ENCODE assay signal across 1 cellular context in genomic region chr18:9079863-9080528, GRCh38.
TF ChIP-seq lines count a peak whose summit lies in the region.

No MANE protein-coding gene starts in this region.

TF ChIP-seq in WTC11, 78 proteins besides CTCF, POLR2A, EP300 and RAD21 (continued from another document):
- TF ChIP-seq ZNF425 (CRISPR knock-in tag; conservative IDR thresholded peaks at IDR 0.05) (no peak), TEAD1 (CRISPR knock-in tag; IDR thresholded peaks at IDR 0.05) (no peak)
